ENCODE assay signal across 12 cellular contexts in the genomic region with DNA sequence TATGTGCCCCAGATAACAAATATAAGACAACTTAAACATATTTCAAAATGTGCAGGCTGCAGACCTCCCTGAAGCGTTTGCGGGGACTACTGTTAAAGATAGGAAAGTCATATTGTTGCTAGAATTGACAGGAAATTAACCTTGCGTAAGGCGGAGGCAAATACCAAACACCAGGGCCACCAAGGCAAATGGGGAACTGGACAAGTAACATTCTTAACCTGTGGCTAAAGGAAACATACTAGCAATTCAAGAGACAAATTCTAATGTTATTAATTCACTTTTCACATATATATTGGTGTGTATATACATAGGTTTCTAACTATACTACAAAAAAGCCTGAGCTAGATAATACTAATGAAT. TPM values are rescaled to one million over a fixed set of nuclear protein-coding genes. Genes with fewer than 3 reads are reported as not detected.
DNase-seq lines count a peak whose midpoint lies in the region; ATAC-seq and TF ChIP-seq lines count a peak whose summit lies in the region.
"Had no signal": no experiment of that assay in that cellular context is flagged by ENCODE, and none has a peak within 500 bp of the region (broad histone marks: within the 10 kb centered on the region; RNA-seq: fewer than 3 reads in every experiment).

No MANE protein-coding gene starts in this region.

- H3K4me1 Mint-ChIP-seq in CD8-positive, alpha-beta T cell (ENCODE audit: low read depth): peaks cover 14% of the 10 kb centered on the region
- peaks cover 6% of the 10 kb centered on the region for H3K4me1 Mint-ChIP-seq in HFFc6 (ENCODE audit: low read depth)
- H3K4me1 Mint-ChIP-seq in nephron progenitor cell: peaks cover 8% of the 10 kb centered on the region

- H3K4me3 Mint-ChIP-seq in CD8-positive, alpha-beta T cell: no peak overlapping the region
- H3K4me3 Mint-ChIP-seq in HFFc6 (no peak overlapping the region), nephron progenitor cell (peak overlapping the region; percentile 7)

- no peaks in the 10 kb centered on the region for H3K36me3 ChIP-seq in CD8-positive, alpha-beta T cell (ENCODE audit: insufficient read depth, low read length)
- no peaks in the 10 kb centered on the region for H3K36me3 ChIP-seq in breast epithelium

- H3K27ac Mint-ChIP-seq in CD8-positive, alpha-beta T cell: no peak overlapping the region
- H3K27ac Mint-ChIP-seq in HFFc6 (no peak overlapping the region), nephron progenitor cell (no peak overlapping the region)

- peak; percentile 24 for TF ChIP-seq CTCF in CD8-positive, alpha-beta T cell (IDR thresholded peaks at IDR 0.05)
- TF ChIP-seq CTCF in HFFc6 (IDR thresholded peaks at IDR 0.05) (peak; percentile 61; the same call in 1 of the 2 replicates), breast epithelium (IDR thresholded peaks at IDR 0.05) (peak in 2 of 3 donors; percentile 3 to 22), nephron progenitor cell (IDR thresholded peaks at IDR 0.05) (peak; percentile 48)

- peaks cover 55% of the 10 kb centered on the region for H3K27me3 Mint-ChIP-seq in CD8-positive, alpha-beta T cell (ENCODE audit: low read depth)
- H3K27me3 Mint-ChIP-seq in HFFc6 (ENCODE audit: insufficient read depth): peaks cover 51% of the 10 kb centered on the region
- peaks cover 100% of the 10 kb centered on the region for H3K27me3 Mint-ChIP-seq in nephron progenitor cell (ENCODE audit: low read depth, poor library complexity)

- CTCF ChIA-PET in CD8-positive, alpha-beta T cell (lab: Charles Lee): interaction anchor here (0.6 to 6.6 kb wide), 18 partner anchors 9 to 100 kb away, joined by 3 to 100 read pairs (median 8); partner anchors contain the start of genes CRABP2 and NES

- H3K27ac ChIP-seq in CD8-positive, alpha-beta T cell (ENCODE audit: low read depth, low read length): no peak overlapping the region
- H3K27ac ChIP-seq in breast epithelium: no peak overlapping the region

- intact Hi-C loops in CD8-positive, alpha-beta T cell (cut with DNase I, micrococcal nuclease): loop anchor here (1.0 to 5.0 kb wide), 3 partner anchors 31 to 81 kb away; partner anchors contain the start of gene CRABP2 (in 1 of the 2)
- intact Hi-C loops in breast epithelium (cut with DNase I; ENCODE audit: low total_unique reads): no loop called here

- H3K36me3 Mint-ChIP-seq in CD8-positive, alpha-beta T cell: no peaks in the 10 kb centered on the region
- H3K36me3 Mint-ChIP-seq in HFFc6 (ENCODE audit: low read depth) (no peaks in the 10 kb centered on the region), nephron progenitor cell (ENCODE audit: low read depth) (no peaks in the 10 kb centered on the region)

- peaks cover 23% of the 10 kb centered on the region for H3K4me1 ChIP-seq in CD8-positive, alpha-beta T cell (ENCODE audit: insufficient read depth, low read length)
- H3K4me1 ChIP-seq in breast epithelium: peaks cover 11 to 16% of the 10 kb centered on the region in 2 donors

- no peaks in the 10 kb centered on the region for H3K9me3 Mint-ChIP-seq in CD8-positive, alpha-beta T cell
- H3K9me3 Mint-ChIP-seq in HFFc6 (no peaks in the 10 kb centered on the region), nephron progenitor cell (no peaks in the 10 kb centered on the region)

- no peak for DNase-seq in CD8-positive, alpha-beta T cell
- DNase-seq in HFFc6: no peak
- DNase-seq in breast epithelium (ENCODE audit: low spot score in 2 of 2): no peak
- DNase-seq in nephron progenitor cell: no peak
- DNase-seq in NCI-H2081 (lab: John Stamatoyannopoulos, UW): no peak
- no peak for DNase-seq in DMS 273 treated with DMSO at 0.1 percent for 48 hours (lab: John Stamatoyannopoulos, UW)
- DNase-seq: kidney glomerular epithelial cell had no signal

- no peak for ATAC-seq in CD8-positive, alpha-beta T cell
- ATAC-seq in HG03159 (IDR thresholded peaks at IDR 0.05; ENCODE audit: unreplicated experiment): no peak

- no peaks in the 10 kb centered on the region for H3K9me3 ChIP-seq in CD8-positive, alpha-beta T cell (ENCODE audit: low read length)
- H3K9me3 ChIP-seq in breast epithelium: no peaks in the 10 kb centered on the region

- POLR2A ChIA-PET in CD8-positive, alpha-beta T cell (lab: Charles Lee): interaction anchor here (0.7 kb wide), 1 partner anchor 36 kb away, joined by 3 read pairs; no protein-coding TSS in a partner anchor

- peaks cover 33% of the 10 kb centered on the region for H3K27me3 ChIP-seq in CD8-positive, alpha-beta T cell (ENCODE audit: insufficient read depth, low read length)
- peaks cover 15 to 39% of the 10 kb centered on the region in 2 donors for H3K27me3 ChIP-seq in breast epithelium

- no peak overlapping the region for H3K4me3 ChIP-seq in CD8-positive, alpha-beta T cell (ENCODE audit: low read depth, low read length)
- peak overlapping the region in 1 of 3 donors; percentile 71 for H3K4me3 ChIP-seq in breast epithelium

- TF ChIP-seq POLR2A in breast epithelium (IDR thresholded peaks at IDR 0.05): no peak

RNA-seq across cellular contexts. Expression of gene HAPLN2, which starts 6.8 kb away (rescaled TPM):
- total RNA-seq in CD8-positive, alpha-beta T cell: under 1 TPM; 0.24 to 0.39 TPM
- total RNA-seq in HFFc6 (2021; fragmentation: NEBNext Ultra II Directional; extraction: Animal tissue kit (Norgen Biotek cat#: 25700)): not detected
- total RNA-seq in breast epithelium: not detected
- total RNA-seq: myocyte; RPMI7951; T-helper 2 cell treated with Interferon-gamma antibody and Interleukin-4, amounts not matched to agents 100 ng/mL and 5 ng/mL, for 36 hours had no signal

RNA-seq across cellular contexts. Expression of gene BCAN, which starts 15.9 kb away (rescaled TPM):
- not detected for total RNA-seq in CD8-positive, alpha-beta T cell
- not detected for total RNA-seq in HFFc6 (2021; fragmentation: NEBNext Ultra II Directional; extraction: Animal tissue kit (Norgen Biotek cat#: 25700))
- under 1 TPM in 1 of 3 donors, not detected in 2; 0.44 TPM for total RNA-seq in breast epithelium
- total RNA-seq: T-helper 2 cell treated with Interferon-gamma antibody and Interleukin-4, amounts not matched to agents 100 ng/mL and 5 ng/mL, for 36 hours had no signal

RNA-seq across cellular contexts. Expression of gene GPATCH4, which starts 24.8 kb away (rescaled TPM):
- total RNA-seq in CD8-positive, alpha-beta T cell: 10 to 100 TPM; 46.4 to 46.7 TPM
- 10 to 100 TPM; 25.0 to 35.8 (median 32.7) TPM for total RNA-seq in HFFc6 (2021; fragmentation: NEBNext Ultra II Directional; extraction: Animal tissue kit (Norgen Biotek cat#: 25700))
- total RNA-seq in breast epithelium: 10 to 100 TPM; 20.2 to 31.1 (median 23.7) TPM

RNA-seq across cellular contexts. Expression of gene NAXE, which starts 34.5 kb away (rescaled TPM):
- total RNA-seq in CD8-positive, alpha-beta T cell: 10 to 100 TPM; 18.4 TPM
- 10 to 100 TPM; 73.9 to 83.9 (median 76.7) TPM for total RNA-seq in HFFc6 (2021; fragmentation: NEBNext Ultra II Directional; extraction: Animal tissue kit (Norgen Biotek cat#: 25700))
- total RNA-seq in breast epithelium: 10 to 100 TPM; 70.4 to 90.5 (median 75.5) TPM

RNA-seq across cellular contexts. Expression of gene TTC24, which starts 46.5 kb away (rescaled TPM):
- total RNA-seq in CD8-positive, alpha-beta T cell: 10 to 100 TPM; 21.3 to 21.5 TPM
- total RNA-seq in HFFc6 (2021; fragmentation: NEBNext Ultra II Directional; extraction: Animal tissue kit (Norgen Biotek cat#: 25700)): not detected
- total RNA-seq in breast epithelium: not detected
- total RNA-seq: RPMI7951, sciatic nerve had no signal
